In the genomic region with DNA sequence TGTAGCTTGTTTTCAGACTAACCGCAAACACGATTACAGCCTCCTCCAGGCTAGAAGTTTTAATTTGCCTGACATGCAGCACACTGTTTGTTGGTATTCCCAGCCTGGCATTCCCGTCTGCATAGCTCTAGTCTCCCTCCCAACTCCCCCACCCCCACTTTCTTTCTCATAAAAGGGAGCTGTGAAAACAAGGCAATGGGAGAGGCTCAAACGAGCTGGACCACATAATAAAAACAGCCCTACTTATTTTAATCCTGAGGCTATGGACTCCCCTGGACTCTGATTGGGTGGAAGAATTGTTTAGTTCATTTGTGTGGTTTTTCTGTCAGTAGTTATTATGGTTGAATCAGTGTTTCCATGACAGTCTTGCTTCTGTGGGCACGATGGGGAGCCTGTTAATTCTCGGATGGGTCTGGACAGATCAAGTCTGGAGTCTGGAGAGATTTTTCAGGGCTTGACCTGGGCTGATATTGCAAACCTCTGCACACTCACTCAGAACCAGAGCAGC, we compare ENCODE assay signal across 8 cellular contexts. TPM values are rescaled to one million over a fixed set of nuclear protein-coding genes. Genes with fewer than 3 reads are reported as not detected.
DNase-seq lines count a peak whose midpoint lies in the region; ATAC-seq and TF ChIP-seq lines count a peak whose summit lies in the region.

No MANE protein-coding gene starts in this region.

- H3K9me3 Mint-ChIP-seq in activated CD4-positive, alpha-beta T cell treated with anti-CD3 and anti-CD28 coated beads for 36 hours (ENCODE audit: low read depth): no peaks in the 10 kb centered on the region

- no peak for TF ChIP-seq CTCF in VCaP (conservative IDR thresholded peaks at IDR 0.05)
- TF ChIP-seq CTCF in ovary (IDR thresholded peaks at IDR 0.05): no peak

- no peaks in the 10 kb centered on the region for H3K36me3 ChIP-seq in ovary

- no peak for TF ChIP-seq EP300 in ovary (IDR thresholded peaks at IDR 0.05)

- peak; percentile 37 for ATAC-seq in activated CD4-positive, alpha-beta T cell treated with anti-CD3 and anti-CD28 coated beads for 36 hours

- POLR2A ChIA-PET in activated CD4-positive, alpha-beta T cell treated with anti-CD3 and anti-CD28 coated beads for 36 hours (lab: Charles Lee): no interaction called here

- peaks cover 3% of the 10 kb centered on the region for H3K27me3 Mint-ChIP-seq in activated CD4-positive, alpha-beta T cell treated with anti-CD3 and anti-CD28 coated beads for 36 hours

- peak overlapping the region; percentile 71 for H3K4me3 Mint-ChIP-seq in activated CD4-positive, alpha-beta T cell treated with anti-CD3 and anti-CD28 coated beads for 36 hours

- CTCF ChIA-PET in activated CD4-positive, alpha-beta T cell treated with anti-CD3 and anti-CD28 coated beads for 36 hours (lab: Charles Lee): interaction anchor here (0.9 kb wide), 1 partner anchor 8 kb away, joined by 3 read pairs; no protein-coding TSS in a partner anchor

- H3K4me1 ChIP-seq in ovary (ENCODE audit: insufficient read depth): peaks cover 8% of the 10 kb centered on the region

- peaks cover under 1% of the 10 kb centered on the region for H3K36me3 Mint-ChIP-seq in activated CD4-positive, alpha-beta T cell treated with anti-CD3 and anti-CD28 coated beads for 36 hours (ENCODE audit: low read depth)

- H3K27ac ChIP-seq in VCaP: peak overlapping the region; percentile 96
- H3K27ac ChIP-seq in ovary: peak overlapping the region; percentile 89 to 96

- DNase-seq in activated CD4-positive, alpha-beta T cell treated with anti-CD3 and anti-CD28 coated beads for 36 hours: no peak
- DNase-seq in activated CD4-positive, alpha-beta T cell treated with anti-CD3 and anti-CD28 coated beads for 1 hour: no peak
- DNase-seq in globus pallidus (ENCODE audit: low spot score) (peak; percentile 35), ovary (peak in 2 of 5 donors; percentile 26 to 38), DMS79 treated with DMSO at 0.1 percent for 48 hours (lab: John Stamatoyannopoulos, UW) (no peak), DMS79 (lab: John Stamatoyannopoulos, UW) (no peak)
- DNase-seq in activated CD4-positive, CD25-positive, alpha-beta regulatory T cell (lab: John Stamatoyannopoulos, UW): no peak

- peaks cover 7% of the 10 kb centered on the region for H3K4me1 Mint-ChIP-seq in activated CD4-positive, alpha-beta T cell treated with anti-CD3 and anti-CD28 coated beads for 36 hours

- H3K27me3 ChIP-seq in ovary: no peaks in the 10 kb centered on the region

- 2 to 7% (median 5%) methylated on average over 6 of the region's 6 CpGs for WGBS in ovary, 3 donors

- no peaks in the 10 kb centered on the region for H3K9me3 ChIP-seq in ovary

- intact Hi-C loops in activated CD4-positive, alpha-beta T cell treated with anti-CD3 and anti-CD28 coated beads for 36 hours (cut with DNase I, micrococcal nuclease): no loop called here
- intact Hi-C loops in ovary (cut with DNase I): no loop called here

- no peak for TF ChIP-seq POLR2A in ovary (IDR thresholded peaks at IDR 0.05)

- H3K4me3 ChIP-seq in ovary: peak overlapping the region; percentile 97

- no peak overlapping the region for H3K27ac Mint-ChIP-seq in activated CD4-positive, alpha-beta T cell treated with anti-CD3 and anti-CD28 coated beads for 36 hours

RNA-seq across cellular contexts. Expression of a gene that starts 1.2 kb away (rescaled TPM):
- 1 to 10 TPM in 1 of 2 experiments, under 1 TPM in 1; 0.97 to 1.3 TPM for total RNA-seq in activated CD4-positive, alpha-beta T cell treated with anti-CD3 and anti-CD28 coated beads for 36 hours
- 10 to 100 TPM; 17.7 to 52.5 (median 38.0) TPM for total RNA-seq in ovary
- 10 to 100 TPM; 26.5 to 46.0 TPM for polyA plus RNA-seq in ovary

Comparison
In these comparisons a context has a peak if more than half of its experiments do, and no peak if none do; other contexts are left out.
1. RNA of a gene that starts 1.2 kb away (total RNA-seq): 17.7 to 52.5 TPM in ovary; 0.97 to 1.3 TPM in activated CD4-positive, alpha-beta T cell treated with anti-CD3 and anti-CD28 coated beads for 36 hours; every median in the first group is over 4 times any median in the second.